ENCODE assay signal across 5 cellular contexts in the genomic region with DNA sequence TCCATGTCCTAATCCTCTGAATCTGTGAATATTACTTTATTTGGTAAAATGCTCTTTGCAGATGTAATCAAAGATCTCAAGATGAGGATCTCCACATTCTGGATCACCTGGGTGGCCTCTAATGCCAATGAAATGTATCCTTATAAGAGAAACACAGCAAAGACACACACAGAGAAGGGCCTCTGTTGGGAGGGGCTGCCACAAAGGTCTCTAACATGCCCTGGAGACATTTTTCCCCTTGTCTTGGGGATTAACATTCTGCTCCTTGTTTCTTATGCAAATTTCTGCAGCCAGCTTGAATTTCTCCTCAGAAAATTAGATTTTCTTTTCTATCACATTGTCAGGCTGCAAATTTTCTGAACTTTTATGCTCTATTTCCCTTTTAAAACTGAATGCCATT. TPM values are rescaled to one million over a fixed set of nuclear protein-coding genes. Genes with fewer than 3 reads are reported as not detected.
"Had no signal": no experiment of that assay in that cellular context is flagged by ENCODE, and none has a peak within 500 bp of the region (broad histone marks: within the 10 kb centered on the region; RNA-seq: fewer than 3 reads in every experiment).

No MANE protein-coding gene starts in this region.

RNA-seq across cellular contexts. Expression of a gene that starts 17.3 kb away (rescaled TPM):
- total RNA-seq: HepG2, HT1080, IMR-90, K562 had no signal
- polyA plus RNA-seq: HepG2, IgD-negative memory B cell, IMR-90, K562 had no signal
